Comparison of ENCODE assay signal across 16 cellular contexts in genomic region chr13:108020027-108020426, GRCh38.
DNase-seq lines count a peak whose midpoint lies in the region; ATAC-seq lines count a peak whose summit lies in the region.
"Had no signal": no experiment of that assay in that cellular context is flagged by ENCODE, and none has a peak within 500 bp of the region (broad histone marks: within the 10 kb centered on the region; RNA-seq: fewer than 3 reads in every experiment).

No MANE protein-coding gene starts in this region.

- H2AFZ ChIP-seq in mesenchymal stem cell (ENCODE audit: low read depth, low read length): no peak overlapping the region

- H3K4me2 ChIP-seq in mesenchymal stem cell (ENCODE audit: low read length, poor library complexity, severe bottlenecking): no peak overlapping the region
- no peak overlapping the region for H3K4me2 ChIP-seq in mesendoderm (ENCODE audit: low read length)

- H3K36me3 ChIP-seq in mesenchymal stem cell (ENCODE audit: control insufficient read depth in 1 of 2, insufficient read depth in 2 of 2, low read depth in 1 of 2, low read length in 2 of 2) (no peaks in the 10 kb centered on the region), mesendoderm (ENCODE audit: control insufficient read depth, insufficient read depth, low read length) (no peaks in the 10 kb centered on the region)

- H3K23ac ChIP-seq in mesenchymal stem cell (ENCODE audit: low read length in 2 of 2) (no peak overlapping the region), mesendoderm (ENCODE audit: low read length) (no peak overlapping the region)

- no peak overlapping the region for H4K5ac ChIP-seq in mesendoderm (ENCODE audit: low read length)

- H2BK120ac ChIP-seq in mesenchymal stem cell (ENCODE audit: low read depth, low read length) (no peak overlapping the region), mesendoderm (ENCODE audit: low read depth, low read length) (no peak overlapping the region)

- H3K27ac ChIP-seq in mesenchymal stem cell (ENCODE audit: low read length, poor library complexity, severe bottlenecking) (no peak overlapping the region), mesendoderm (ENCODE audit: low read depth, low read length) (no peak overlapping the region)
- H3K27ac ChIP-seq: 22Rv1 had no signal

- no peak for ATAC-seq in GM21528 (IDR thresholded peaks at IDR 0.05; ENCODE audit: low FRiP score, unreplicated experiment)
- ATAC-seq: K562 had no signal

- no peak overlapping the region for H3K56ac ChIP-seq in mesendoderm (ENCODE audit: low read length)

- DNase-seq in DMS153 (lab: John Stamatoyannopoulos, UW) (peak; percentile 8), DMS153 treated with DMSO at 0.1 percent for 48 hours (lab: John Stamatoyannopoulos, UW; ENCODE audit: unreplicated experiment) (no peak), SK-N-DZ (ENCODE audit: low spot score) (peak; percentile 43), left kidney (ENCODE audit: low read depth, low spot score) (peak; percentile 13), mesenchymal stem cell (no peak), mesendoderm (no peak), MV-4-11 (lab: John Stamatoyannopoulos, UW) (no peak)
- DNase-seq: AML-193, DMS 273 treated with DMSO at 0.1 percent for 48 hours, EL, NCI-H187, NCI-H2171 treated with DMSO at 0.1 percent for 48 hours, NCI-H446 had no signal

- H2AK5ac ChIP-seq in mesenchymal stem cell (ENCODE audit: low read length, severe bottlenecking) (no peak overlapping the region), mesendoderm (ENCODE audit: low read length) (no peak overlapping the region)

- H4K8ac ChIP-seq in mesenchymal stem cell (ENCODE audit: low read length) (no peak overlapping the region), mesendoderm (ENCODE audit: low read depth, low read length) (no peak overlapping the region)

- H3K9ac ChIP-seq in mesenchymal stem cell (ENCODE audit: low read length): no peak overlapping the region
- H3K9ac ChIP-seq in mesendoderm (ENCODE audit: low read length): no peak overlapping the region

- peaks cover 42% of the 10 kb centered on the region for H3K9me3 ChIP-seq in mesenchymal stem cell (ENCODE audit: control insufficient read depth, low read length)

- H3K27me3 ChIP-seq in mesenchymal stem cell (ENCODE audit: control insufficient read depth in 1 of 2, insufficient read depth in 1 of 2, low read length in 2 of 2): no peaks in the 10 kb centered on the region
- no peaks in the 10 kb centered on the region for H3K27me3 ChIP-seq in mesendoderm (ENCODE audit: insufficient read depth, low read length, poor library complexity)

- no peak overlapping the region for H2BK12ac ChIP-seq in mesenchymal stem cell (ENCODE audit: low read length in 2 of 2)

- no peak overlapping the region for H4K91ac ChIP-seq in mesenchymal stem cell (ENCODE audit: low read length)

- H2BK5ac ChIP-seq in mesenchymal stem cell (ENCODE audit: low read depth, low read length, poor library complexity, severe bottlenecking): no peak overlapping the region
- no peak overlapping the region for H2BK5ac ChIP-seq in mesendoderm (ENCODE audit: low read length)

- H3K4ac ChIP-seq in mesenchymal stem cell (ENCODE audit: low read depth in 1 of 2, low read length in 2 of 2) (no peak overlapping the region), mesendoderm (ENCODE audit: low read depth, low read length) (no peak overlapping the region)

- 67% methylated on average over 3 of the region's 4 CpGs for WGBS in mesenchymal stem cell
- WGBS in mesendoderm (ENCODE audit: extremely low coverage, insufficient coverage, low lambda C conversion rate): no CpG with 5 or more reads among the region's 4 CpGs

- H3K79me1 ChIP-seq in mesenchymal stem cell (replicated peaks; ENCODE audit: low read length, poor library complexity, severe bottlenecking) (no peaks in the 10 kb centered on the region), mesendoderm (ENCODE audit: low read length) (no peaks in the 10 kb centered on the region)

- H3K4me3 ChIP-seq in mesenchymal stem cell (ENCODE audit: insufficient read depth in 1 of 2, low read depth in 1 of 2, low read length in 2 of 2) (no peak overlapping the region), mesendoderm (ENCODE audit: low read length) (no peak overlapping the region)
- H3K4me3 ChIP-seq: K562 had no signal

- H3K79me2 ChIP-seq in mesendoderm (ENCODE audit: control insufficient read depth, insufficient read depth, low read length): no peaks in the 10 kb centered on the region

- H3K18ac ChIP-seq in mesenchymal stem cell (ENCODE audit: low read depth in 1 of 2, low read length in 2 of 2) (no peak overlapping the region), mesendoderm (ENCODE audit: low read length) (no peak overlapping the region)

- no peaks in the 10 kb centered on the region for H3K4me1 ChIP-seq in mesenchymal stem cell (ENCODE audit: control insufficient read depth, insufficient read depth, low read depth, low read length)
- no peaks in the 10 kb centered on the region for H3K4me1 ChIP-seq in mesendoderm (ENCODE audit: control insufficient read depth, low read depth, low read length)

- H2BK15ac ChIP-seq in mesenchymal stem cell (ENCODE audit: low read depth, poor library complexity, severe bottlenecking) (no peak overlapping the region), mesendoderm (replicated peaks; ENCODE audit: low read depth) (no peak overlapping the region)

- H3K14ac ChIP-seq in mesenchymal stem cell (ENCODE audit: low read length in 2 of 2): no peak overlapping the region

Comparison
In these comparisons a context has a peak if more than half of its experiments do, and no peak if none do; other contexts are left out.
1. DNase-seq: peak in DMS153 (single experiment), SK-N-DZ (single experiment) and left kidney (single experiment); none in DMS153 treated with DMSO at 0.1 percent for 48 hours (single experiment), mesenchymal stem cell (single experiment), mesendoderm (single experiment) and MV-4-11 (single experiment).